ENCODE assay signal across 18 cellular contexts in genomic region chr2:202768284-202768683, GRCh38.
"Had no signal": no experiment of that assay in that cellular context is flagged by ENCODE, and none has a peak within 500 bp of the region (broad histone marks: within the 10 kb centered on the region; RNA-seq: fewer than 3 reads in every experiment).

No MANE protein-coding gene starts in this region.

- H3K27me3 Mint-ChIP-seq: activated CD4-positive, alpha-beta memory T cell treated with anti-CD3 and anti-CD28 coated beads, Interleukin-2, amount 10 ng/mL, durations not matched to agents 7 days and 5 days; stimulated activated naive CD8-positive, alpha-beta T cell treated with anti-CD3 and anti-CD28 coated beads, Interleukin-15, Interleukin-2, amounts not matched to agents 100 ng/mL and 50 ng/mL, for 24 hours; type B pancreatic cell had no signal

- DNase-seq: activated CD4-positive, alpha-beta memory T cell treated with anti-CD3 and anti-CD28 coated beads, Interleukin-2, amount 10 ng/mL, durations not matched to agents 7 days and 5 days; activated CD4-positive, alpha-beta T cell treated with anti-CD3 and anti-CD28 coated beads for 4 hours; activated CD8-positive, alpha-beta memory T cell treated with anti-CD3 and anti-CD28 coated beads, Interleukin-2, amount 50 U/mL, for 4 hours; activated naive CD4-positive, alpha-beta T cell treated with anti-CD3 and anti-CD28 coated beads for 36 hours; amniotic stem cell; caudate nucleus; left lung; mesenchymal stem cell; right cardiac atrium; stimulated activated CD4-positive, alpha-beta T cell treated with anti-CD3 and anti-CD28 coated beads, Interleukin-15, amount 100 ng/mL, for 24 hours; stimulated activated CD4-positive, alpha-beta T cell treated with anti-CD3 and anti-CD28 coated beads, Interleukin-4, amount 100 ng/mL, for 1 hour; stimulated activated CD8-positive, alpha-beta memory T cell treated with anti-CD3 and anti-CD28 coated beads, Interleukin-4, amount 100 ng/mL, for 48 hours; WERI-Rb-1 had no signal

- H3K27me3 ChIP-seq: esophagus muscularis mucosa, left lung had no signal

- H3K27ac Mint-ChIP-seq: activated CD4-positive, alpha-beta memory T cell treated with anti-CD3 and anti-CD28 coated beads, Interleukin-2, amount 10 ng/mL, durations not matched to agents 7 days and 5 days; activated naive CD4-positive, alpha-beta T cell treated with anti-CD3 and anti-CD28 coated beads for 36 hours; stimulated activated naive CD8-positive, alpha-beta T cell treated with anti-CD3 and anti-CD28 coated beads, Interleukin-15, Interleukin-2, amounts not matched to agents 100 ng/mL and 50 ng/mL, for 24 hours; T-helper 1 cell treated with Interleukin-12 subunit alpha and Interleukin-12 subunit beta and Interleukin-4 antibody, amounts not matched to agents 30 μg/mL and 1 μg/mL, for 36 hours; type B pancreatic cell had no signal

- ATAC-seq: left lung, right cardiac atrium had no signal

- H3K27ac ChIP-seq: esophagus muscularis mucosa, left lung, prostate gland, WERI-Rb-1 had no signal

- H3K9me3 ChIP-seq: esophagus muscularis mucosa, left lung, prostate gland had no signal

- H3K4me1 Mint-ChIP-seq: activated CD4-positive, alpha-beta memory T cell treated with anti-CD3 and anti-CD28 coated beads, Interleukin-2, amount 10 ng/mL, durations not matched to agents 7 days and 5 days had no signal

- H3K9me3 Mint-ChIP-seq: activated CD4-positive, alpha-beta memory T cell treated with anti-CD3 and anti-CD28 coated beads, Interleukin-2, amount 10 ng/mL, durations not matched to agents 7 days and 5 days; activated naive CD4-positive, alpha-beta T cell treated with anti-CD3 and anti-CD28 coated beads for 36 hours; stimulated activated naive CD8-positive, alpha-beta T cell treated with anti-CD3 and anti-CD28 coated beads, Interleukin-15, Interleukin-2, amounts not matched to agents 100 ng/mL and 50 ng/mL, for 24 hours; T-helper 1 cell treated with Interleukin-12 subunit alpha and Interleukin-12 subunit beta and Interleukin-4 antibody, amounts not matched to agents 30 μg/mL and 1 μg/mL, for 36 hours; type B pancreatic cell had no signal

- H3K4me3 Mint-ChIP-seq: activated CD4-positive, alpha-beta memory T cell treated with anti-CD3 and anti-CD28 coated beads, Interleukin-2, amount 10 ng/mL, durations not matched to agents 7 days and 5 days; activated naive CD4-positive, alpha-beta T cell treated with anti-CD3 and anti-CD28 coated beads for 36 hours; stimulated activated naive CD8-positive, alpha-beta T cell treated with anti-CD3 and anti-CD28 coated beads, Interleukin-15, Interleukin-2, amounts not matched to agents 100 ng/mL and 50 ng/mL, for 24 hours; T-helper 1 cell treated with Interleukin-12 subunit alpha and Interleukin-12 subunit beta and Interleukin-4 antibody, amounts not matched to agents 30 μg/mL and 1 μg/mL, for 36 hours; type B pancreatic cell had no signal
